ENCODE assay signal across 14 cellular contexts in the genomic region with DNA sequence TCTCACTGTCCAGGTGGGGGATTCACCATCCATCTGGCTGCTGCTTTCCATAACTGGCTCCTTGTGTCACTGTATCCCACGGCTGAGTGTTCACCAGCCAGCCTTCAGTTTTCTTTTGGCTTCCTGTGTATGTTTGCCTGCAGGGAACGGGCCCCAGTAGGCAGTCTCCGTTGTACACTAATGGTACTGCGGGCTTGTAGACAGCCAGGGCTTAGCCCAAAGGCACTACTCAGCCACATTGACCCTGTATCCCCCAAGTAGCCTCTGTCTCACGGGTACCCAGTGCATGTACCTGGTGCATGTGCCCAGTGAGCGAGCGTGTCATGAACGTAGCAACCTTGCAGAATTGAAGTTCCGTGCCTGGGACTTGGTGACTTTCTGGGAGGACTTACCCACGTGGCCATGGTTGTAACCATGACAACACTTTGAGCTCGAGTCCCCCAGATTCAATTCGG. TPM values are rescaled to one million over a fixed set of nuclear protein-coding genes. Genes with fewer than 3 reads are reported as not detected.
A peak's percentile ranks its signal among the peaks of the same experiment; 100 is the strongest.
DNase-seq lines count a peak whose midpoint lies in the region; ATAC-seq and TF ChIP-seq lines count a peak whose summit lies in the region.
"Had no signal": no experiment of that assay in that cellular context is flagged by ENCODE, and none has a peak within 500 bp of the region (broad histone marks: within the 10 kb centered on the region; RNA-seq: fewer than 3 reads in every experiment).

No MANE protein-coding gene starts in this region.

- DNase-seq in cardiac muscle cell (ENCODE audit: low read depth in 1 of 2, low spot score in 1 of 2) (no peak), cardiac septum (ENCODE audit: low spot score) (no peak), NCI-H446 treated with DMSO at 0.1 percent for 48 hours (lab: John Stamatoyannopoulos, UW) (no peak)
- no peak for DNase-seq in stimulated activated naive CD8-positive, alpha-beta T cell treated with anti-CD3 and anti-CD28 coated beads, Interleukin-15, amount 100 ng/mL, for 72 hours
- no peak for DNase-seq in stimulated activated naive CD4-positive, alpha-beta T cell treated with Interleukin-2 at 50 U/mL for 16 hours (lab: John Stamatoyannopoulos, UW)
- DNase-seq: activated CD4-positive, alpha-beta T cell treated with anti-CD3 and anti-CD28 coated beads for 4 hours; NCI-H1048; NCI-H446; nucleus accumbens had no signal

- H3K27ac Mint-ChIP-seq in nephron = peak overlapping the region in 1 of 3 experiments; percentile 47
- no peak overlapping the region for H3K27ac Mint-ChIP-seq in stimulated activated naive CD8-positive, alpha-beta T cell treated with anti-CD3 and anti-CD28 coated beads, Interleukin-15, amount 100 ng/mL, for 72 hours
- H3K27ac Mint-ChIP-seq: activated T-helper 2 cell treated with anti-CD3 and anti-CD28 coated beads, Interferon-gamma antibody, Interleukin-2, Interleukin-4, amounts not matched to agents 10 μg/mL and 5 μg/mL and 100 μg/mL, durations not matched to agents 14 hours and 24 hours and 36 hours had no signal

- no peak for TF ChIP-seq CTCF in cardiac muscle cell (IDR thresholded peaks at IDR 0.05; ENCODE audit: low read depth, low read length)
- no peak for TF ChIP-seq CTCF in nephron (IDR thresholded peaks at IDR 0.05; ENCODE audit: unreplicated experiment in 3 of 3)

- H3K27me3 Mint-ChIP-seq in nephron (ENCODE audit: low read depth) = no peaks in the 10 kb centered on the region
- no peaks in the 10 kb centered on the region for H3K27me3 Mint-ChIP-seq in stimulated activated naive CD8-positive, alpha-beta T cell treated with anti-CD3 and anti-CD28 coated beads, Interleukin-15, amount 100 ng/mL, for 72 hours

- H3K36me3 ChIP-seq in cardiac muscle cell = peaks cover 2% of the 10 kb centered on the region

- peaks cover 38% of the 10 kb centered on the region for H3K4me1 ChIP-seq in cardiac muscle cell (ENCODE audit: low read depth)

- H3K27ac ChIP-seq in cardiac muscle cell = peak overlapping the region; percentile 42
- peak overlapping the region; percentile 40 for H3K27ac ChIP-seq in angular gyrus (ENCODE audit: low read depth, low read length)

- no peaks in the 10 kb centered on the region for H3K9me3 ChIP-seq in cardiac muscle cell (ENCODE audit: low read depth)

- no peaks in the 10 kb centered on the region for H3K27me3 ChIP-seq in cardiac muscle cell

- H3K9me3 Mint-ChIP-seq in nephron = no peaks in the 10 kb centered on the region
- H3K9me3 Mint-ChIP-seq in stimulated activated naive CD8-positive, alpha-beta T cell treated with anti-CD3 and anti-CD28 coated beads, Interleukin-15, amount 100 ng/mL, for 72 hours = no peaks in the 10 kb centered on the region
- H3K9me3 Mint-ChIP-seq: activated T-helper 2 cell treated with anti-CD3 and anti-CD28 coated beads, Interferon-gamma antibody, Interleukin-2, Interleukin-4, amounts not matched to agents 10 μg/mL and 5 μg/mL and 100 μg/mL, durations not matched to agents 14 hours and 24 hours and 36 hours had no signal

- H3K4me3 Mint-ChIP-seq in nephron = peak overlapping the region in 2 of 3 experiments; percentile 38 to 53
- H3K4me3 Mint-ChIP-seq in stimulated activated naive CD8-positive, alpha-beta T cell treated with anti-CD3 and anti-CD28 coated beads, Interleukin-15, amount 100 ng/mL, for 72 hours = no peak overlapping the region

- peaks cover 51% of the 10 kb centered on the region for H3K4me1 Mint-ChIP-seq in nephron
- peaks cover 36% of the 10 kb centered on the region for H3K4me1 Mint-ChIP-seq in stimulated activated naive CD8-positive, alpha-beta T cell treated with anti-CD3 and anti-CD28 coated beads, Interleukin-15, amount 100 ng/mL, for 72 hours

- no peak overlapping the region for H3K4me3 ChIP-seq in cardiac muscle cell

- ATAC-seq in stimulated activated naive CD8-positive, alpha-beta T cell treated with anti-CD3 and anti-CD28 coated beads, Interleukin-15, amount 100 ng/mL, for 72 hours = no peak
- no peak for ATAC-seq in activated CD4-positive, CD25-positive, alpha-beta regulatory T cell treated with anti-CD3 and anti-CD28 coated beads, Interleukin-2, amount 50 U/mL, for 24 hours
- ATAC-seq: Panc1 had no signal

- peaks cover 30% of the 10 kb centered on the region for H3K36me3 Mint-ChIP-seq in nephron (ENCODE audit: low read depth)

- intact Hi-C loops in cardiac septum (cut with DNase I) = no loop called here

RNA-seq across cellular contexts. Expression of a gene that starts 6.1 kb away (rescaled TPM):
- 47.6 and 55.8 TPM in 2 replicates for total RNA-seq in cardiac muscle cell
- 37.1 and 47.6 TPM in 2 replicates for polyA plus RNA-seq in cardiac muscle cell
- 13.8 TPM for total RNA-seq in cardiac septum

Comparison
In these comparisons a context has a peak if more than half of its experiments do, and no peak if none do; other contexts are left out.
1. H3K4me3 Mint-ChIP-seq: peak in nephron (2 of 3); none in stimulated activated naive CD8-positive, alpha-beta T cell treated with anti-CD3 and anti-CD28 coated beads, Interleukin-15, amount 100 ng/mL, for 72 hours (0 of 2).